8 cellular contexts compared by ENCODE assay signal in genomic region chr5:113606298-113607134, GRCh38.
DNase-seq lines count a peak whose midpoint lies in the region; ATAC-seq and TF ChIP-seq lines count a peak whose summit lies in the region.

No MANE protein-coding gene starts in this region.

- no peaks in the 10 kb centered on the region for H3K36me3 ChIP-seq in CD4-positive, CD25-positive, alpha-beta regulatory T cell (ENCODE audit: control insufficient read depth, insufficient read depth, low read length)
- H3K36me3 ChIP-seq in tibial artery = no peaks in the 10 kb centered on the region

- H3K27me3 Mint-ChIP-seq in CD4-positive, CD25-positive, alpha-beta regulatory T cell = peaks cover 32% of the 10 kb centered on the region
- H3K27me3 Mint-ChIP-seq in naive B cell = peaks cover 19 to 21% (median 20%) of the 10 kb centered on the region in 3 donors

- DNase-seq in CD4-positive, CD25-positive, alpha-beta regulatory T cell = peak; percentile 25 to 56 (median 55)
- DNase-seq in NCI-H2227 treated with DMSO at 0.1 percent for 48 hours (lab: John Stamatoyannopoulos, UW) (peak; percentile 87), epithelial cell of esophagus (ENCODE audit: low read depth) (peak; percentile 56), naive B cell (peak; percentile 42), tibial artery (peak in 1 of 2 donors; percentile 41)
- peak; percentile 15 to 18 for DNase-seq in activated CD4-positive, alpha-beta T cell treated with anti-CD3 and anti-CD28 coated beads, Interleukin-2, amount 50 U/mL, for 4 hours

- H3K4me3 ChIP-seq in CD4-positive, CD25-positive, alpha-beta regulatory T cell (ENCODE audit: low read depth, low read length) = no peak overlapping the region
- H3K4me3 ChIP-seq in epithelial cell of esophagus (ENCODE audit: low read length) = no peak overlapping the region
- no peak overlapping the region for H3K4me3 ChIP-seq in tibial artery

- peak; percentile 73 for TF ChIP-seq CTCF in epithelial cell of esophagus (IDR thresholded peaks at IDR 0.05; ENCODE audit: insufficient read depth, low read depth, low read length, missing control alignments)
- peak; percentile 59 to 68 for TF ChIP-seq CTCF in tibial artery (IDR thresholded peaks at IDR 0.05)

- peaks cover 0 to 6% (median 5%) of the 10 kb centered on the region in 4 donors for H3K4me1 Mint-ChIP-seq in CD4-positive, CD25-positive, alpha-beta regulatory T cell
- H3K4me1 Mint-ChIP-seq in naive B cell = no peaks in the 10 kb centered on the region

- no peaks in the 10 kb centered on the region for H3K36me3 Mint-ChIP-seq in CD4-positive, CD25-positive, alpha-beta regulatory T cell
- no peaks in the 10 kb centered on the region for H3K36me3 Mint-ChIP-seq in naive B cell

- no peak overlapping the region for H3K27ac ChIP-seq in CD4-positive, CD25-positive, alpha-beta regulatory T cell (ENCODE audit: insufficient read depth, low read length, poor library complexity, severe bottlenecking)
- no peak overlapping the region for H3K27ac ChIP-seq in tibial artery

- H3K27ac Mint-ChIP-seq in CD4-positive, CD25-positive, alpha-beta regulatory T cell = no peak overlapping the region
- H3K27ac Mint-ChIP-seq in naive B cell = no peak overlapping the region

- no peaks in the 10 kb centered on the region for H3K4me1 ChIP-seq in CD4-positive, CD25-positive, alpha-beta regulatory T cell (ENCODE audit: control insufficient read depth, insufficient read depth, low read length, poor library complexity, severe bottlenecking)
- no peaks in the 10 kb centered on the region for H3K4me1 ChIP-seq in tibial artery

- no peak overlapping the region for H3K4me3 Mint-ChIP-seq in CD4-positive, CD25-positive, alpha-beta regulatory T cell
- H3K4me3 Mint-ChIP-seq in naive B cell = no peak overlapping the region

- peaks cover 0 to 2% (median 0%) of the 10 kb centered on the region in 7 donors for H3K9me3 Mint-ChIP-seq in CD4-positive, CD25-positive, alpha-beta regulatory T cell
- H3K9me3 Mint-ChIP-seq in naive B cell = peaks cover 0 to 5% (median 0%) of the 10 kb centered on the region in 7 donors

- peak; percentile 62 to 69 for ATAC-seq in CD4-positive, CD25-positive, alpha-beta regulatory T cell (ENCODE audit: low read depth in 2 of 2)
- ATAC-seq in GM18909 (IDR thresholded peaks at IDR 0.05; ENCODE audit: poor library complexity, unreplicated experiment) (peak; percentile 91), HG03108 (IDR thresholded peaks at IDR 0.05; ENCODE audit: unreplicated experiment) (peak; percentile 83), naive B cell (ENCODE audit: low read depth in 2 of 2) (peak; percentile 54 to 63)

- H3K27me3 ChIP-seq in CD4-positive, CD25-positive, alpha-beta regulatory T cell (ENCODE audit: control insufficient read depth, insufficient read depth, low read length) = peaks cover 7% of the 10 kb centered on the region
- H3K27me3 ChIP-seq in tibial artery = peaks cover 0 to 20% of the 10 kb centered on the region in 2 donors

- intact Hi-C loops in tibial artery (cut with DNase I; ENCODE audit: low total_unique reads) = loop anchor here (10.0 kb wide), 1 partner anchor 222 kb away; no protein-coding TSS in a partner anchor

- H3K9me3 ChIP-seq in CD4-positive, CD25-positive, alpha-beta regulatory T cell (ENCODE audit: control insufficient read depth in 2 of 2, low read length in 2 of 2) = no peaks in the 10 kb centered on the region
- no peaks in the 10 kb centered on the region for H3K9me3 ChIP-seq in tibial artery
